9 cellular contexts compared by ENCODE assay signal in genomic region chr1:159916240-159917051, GRCh38. TPM values are rescaled to one million over a fixed set of nuclear protein-coding genes. Genes with fewer than 3 reads are reported as not detected.
DNase-seq lines count a peak whose midpoint lies in the region; ATAC-seq, FAIRE-seq and TF ChIP-seq lines count a peak whose summit lies in the region.
"Had no signal": no experiment of that assay in that cellular context is flagged by ENCODE, and none has a peak within 500 bp of the region (broad histone marks: within the 10 kb centered on the region; RNA-seq: fewer than 3 reads in every experiment).

No MANE protein-coding gene starts in this region.

- H3K4me1 ChIP-seq in H1 (replicated peaks in 1 of 4; ENCODE audit: control insufficient read depth in 3 of 4, insufficient read depth in 4 of 4, low read length in 3 of 4) = peaks cover 9 to 23% (median 15%) of the 10 kb centered on the region in 4 experiments

- CTCF ChIA-PET in H1 (lab: Charles Lee; ENCODE audit: partially characterized antibody) = interaction anchor here (0.6 to 7.5 kb wide), 15 partner anchors 7 to 126 kb away, joined by 3 to 43 read pairs (median 4); partner anchors contain the start of genes FCRL6 and IGSF9

- peak overlapping the region; percentile 6; the same call in 1 of the 2 replicates for H2BK20ac ChIP-seq in H1 (ENCODE audit: low read length)

- no peaks in the 10 kb centered on the region for H3K27me3 Mint-ChIP-seq in naive thymus-derived CD8-positive, alpha-beta T cell

- H4K91ac ChIP-seq in H1 (replicated peaks; ENCODE audit: insufficient read length, low read length) = no peak overlapping the region

- peaks cover 47 to 89% (median 76%) of the 10 kb centered on the region in 4 donors for H3K4me1 Mint-ChIP-seq in naive thymus-derived CD8-positive, alpha-beta T cell

- TF ChIP-seq POLR2A in H1 (IDR thresholded peaks at IDR 0.05; ENCODE audit: control extremely low read depth in 1 of 2, low read depth in 2 of 2, low read length in 2 of 2) = no peak

- H3K27ac ChIP-seq in H1 (ENCODE audit: low read depth, low read length) = peak overlapping the region; percentile 58

- H2AK5ac ChIP-seq in H1 (ENCODE audit: low read depth, low read length) = peak overlapping the region; percentile 10; the same call in 1 of the 2 replicates

- H3K9me3 ChIP-seq in H1 (ENCODE audit: insufficient read depth in 2 of 2, low read depth in 1 of 2, low read length in 1 of 2) = no peaks in the 10 kb centered on the region

- peaks cover 0 to 53% (median 17%) of the 10 kb centered on the region in 3 donors for H3K36me3 Mint-ChIP-seq in naive thymus-derived CD8-positive, alpha-beta T cell

- no peak overlapping the region; the same call in 1 of the 2 replicates for H3K18ac ChIP-seq in H1 (ENCODE audit: extremely low read depth, low read length)

- no peak overlapping the region for H3K23ac ChIP-seq in H1 (ENCODE audit: insufficient read length)

- no peak overlapping the region for H3K14ac ChIP-seq in H1 (ENCODE audit: insufficient read length)

- FAIRE-seq in H1 (lab: Jason Lieb, UNC) = no peak
- FAIRE-seq: A204.1 had no signal

- no peak overlapping the region for H2BK120ac ChIP-seq in H1 (replicated peaks; ENCODE audit: low read depth, low read length)

- H3K4me3 ChIP-seq in H1 (ENCODE audit: extremely low read depth in 1 of 4, insufficient read depth in 2 of 4, low read depth in 3 of 4, low read length in 4 of 4) = no peak overlapping the region

- H3K27ac Mint-ChIP-seq in naive thymus-derived CD8-positive, alpha-beta T cell = peak overlapping the region; percentile 47 to 92 (median 82)

- no peak overlapping the region for H2AFZ ChIP-seq in H1 (ENCODE audit: low read length)

- peak overlapping the region in 1 of 2 experiments; percentile 6; a peak in 1 of 4 replicates for H3K4me2 ChIP-seq in H1 (ENCODE audit: insufficient read depth in 1 of 2, low read depth in 2 of 2, low read length in 2 of 2)

- H3K79me2 ChIP-seq in H1 (ENCODE audit: control insufficient read depth in 1 of 2, insufficient read depth in 2 of 2, low read length in 2 of 2) = 0 out of 4 replicates have a peak, but pooled peaks cover 0 to 2% of the 10 kb centered on the region in 2 experiments

- no peak overlapping the region; the same call in 1 of the 2 replicates for H2BK5ac ChIP-seq in H1 (ENCODE audit: low read depth, low read length)

- H3K9ac ChIP-seq in H1 (replicated peaks in 1 of 4; ENCODE audit: extremely low read depth in 1 of 4, low read depth in 3 of 4, low read length in 3 of 4) = peak overlapping the region in 2 of 4 experiments; percentile 42 to 48; a peak in 4 of 7 replicates

- H3K4ac ChIP-seq in H1 (replicated peaks; ENCODE audit: insufficient read length, low read depth, low read length) = peak overlapping the region; percentile 75

- peak overlapping the region; percentile 81; the same call in 1 of the 2 replicates for H4K8ac ChIP-seq in H1 (ENCODE audit: extremely low read depth, insufficient read depth, low read length)

- peak overlapping the region in 1 of 10 donors; percentile 53 for H3K4me3 Mint-ChIP-seq in naive thymus-derived CD8-positive, alpha-beta T cell

- POLR2A ChIA-PET in H1 (lab: Charles Lee; ENCODE audit: partially characterized antibody) = interaction anchor here (1.1 to 3.0 kb wide), 4 partner anchors 8 to 114 kb away, joined by 3 to 14 read pairs (median 4); partner anchors contain the start of genes CFAP45 and TAGLN2
- POLR2A ChIA-PET in naive thymus-derived CD8-positive, alpha-beta T cell (lab: Charles Lee) = no interaction called here

- no peaks in the 10 kb centered on the region for H4K20me1 ChIP-seq in H1 (replicated peaks in 1 of 2; ENCODE audit: control insufficient read depth in 1 of 2, insufficient read depth in 2 of 2, low read length in 2 of 2)

- H3K9me3 Mint-ChIP-seq in naive thymus-derived CD8-positive, alpha-beta T cell = no peaks in the 10 kb centered on the region

- TF ChIP-seq CTCF in H1 (IDR thresholded peaks at IDR 0.05; ENCODE audit: control extremely low read depth in 1 of 3, insufficient read depth in 1 of 3, low read depth in 1 of 3, low read length in 3 of 3) = no peak

- H3K36me3 ChIP-seq in H1 (ENCODE audit: control insufficient read depth in 2 of 4, insufficient read depth in 4 of 4, low read length in 3 of 4) = peaks cover 0 to 16% (median 2%) of the 10 kb centered on the region in 4 experiments; a peak in 4 of 8 replicates

- no peaks in the 10 kb centered on the region for H3K27me3 ChIP-seq in H1 (replicated peaks in 1 of 4; ENCODE audit: control insufficient read depth in 3 of 4, extremely low read depth in 1 of 4, insufficient read depth in 3 of 4, low read length in 3 of 4)

- ATAC-seq in naive thymus-derived CD8-positive, alpha-beta T cell = no peak
- ATAC-seq in GM19324 (IDR thresholded peaks at IDR 0.05; ENCODE audit: low FRiP score, unreplicated experiment) = no peak

- TF ChIP-seq EP300 in H1 (IDR thresholded peaks at IDR 0.05; ENCODE audit: borderline replicate concordance in 1 of 2, low read depth in 2 of 2, low read length in 2 of 2) = no peak

- H4K5ac ChIP-seq in H1 (ENCODE audit: insufficient read length, low read depth, low read length) = no peak overlapping the region

- peak; percentile 40 for DNase-seq in DMS 273 (lab: John Stamatoyannopoulos, UW; ENCODE audit: unreplicated experiment)
- no peak for DNase-seq in DMS 273 treated with DMSO at 0.1 percent for 48 hours (lab: John Stamatoyannopoulos, UW)
- peak; percentile 82 for DNase-seq in NCI-H345 (lab: John Stamatoyannopoulos, UW)
- no peak for DNase-seq in H1 (ENCODE audit: low read depth in 1 of 2, low spot score in 2 of 2)
- no peak for DNase-seq in naive thymus-derived CD8-positive, alpha-beta T cell
- no peak for DNase-seq in CD1c-positive myeloid dendritic cell (ENCODE audit: extremely low spot score)
- DNase-seq in effector CD8-positive, alpha-beta T cell (lab: John Stamatoyannopoulos, UW) = no peak

- TF ChIP-seq RAD21 in H1 (IDR thresholded peaks at IDR 0.05 in 1 of 2, conservative IDR thresholded peaks at IDR 0.05 in 1 of 2; ENCODE audit: low read depth in 2 of 2, low read length in 2 of 2) = no peak

- WGBS in H1 (ENCODE audit: extremely low coverage in 1 of 2, insufficient coverage in 1 of 2, insufficient read length in 1 of 2, insufficient replicate concordance in 2 of 2, low coverage in 1 of 2, low lambda C conversion rate in 2 of 2, missing lambda C conversion rate in 1 of 2), 2 experiments = 73% methylated on average over 9 of the region's 9 CpGs; no CpG with 5 or more reads in 1 of the 2 experiments

- no peaks in the 10 kb centered on the region for H3K23me2 ChIP-seq in H1 (ENCODE audit: low read depth, low read length)

- H2BK15ac ChIP-seq in H1 (ENCODE audit: low read length) = peak overlapping the region; percentile 65; the same call in 1 of the 2 replicates

- 0 out of 2 replicates have a peak overlapping the region, but pooled peaks have one; percentile 52 for H2BK12ac ChIP-seq in H1 (ENCODE audit: low read depth, low read length)

- no peak overlapping the region for H3K56ac ChIP-seq in H1 (replicated peaks; ENCODE audit: insufficient read length, low read depth, low read length)

- no peaks in the 10 kb centered on the region for H3K79me1 ChIP-seq in H1 (ENCODE audit: low read depth, low read length)

RNA-seq across cellular contexts. Expression of gene TAGLN2, which starts 8.9 kb away (rescaled TPM):
- 86.0 and 93.0 TPM in 2 replicates for total RNA-seq in H1 (2021; fragmentation: NEBNext Ultra II Directional; extraction: Animal tissue kit (Norgen Biotek cat#: 25700))
- 114 and 142 TPM in 2 replicates for polyA plus RNA-seq in H1 (2011; rRNA removed)
- polyA plus RNA-seq in H1 (2011; cell fraction: cytosol; rRNA removed) = 93.7 TPM
- 102 TPM for polyA plus RNA-seq in H1 (2011; cell fraction: nucleus; rRNA removed)
- polyA plus RNA-seq in H1 (2012, experiment 1 of 2) = 81.8 to 121 TPM (median 94.5 TPM) in 4 replicates
- 122 TPM for polyA plus RNA-seq in H1 (2012, experiment 2 of 2)
- 51.9 TPM for polyA plus RNA-seq in H1 (2013, experiment 1 of 2)
- polyA plus RNA-seq in H1 (2013, experiment 2 of 2) = 53.4 TPM
- polyA minus RNA-seq in H1 (2011; rRNA and poly(A)+ RNA removed) = 38.3 and 40.1 TPM in 2 replicates
- polyA minus RNA-seq in H1 (2011; cell fraction: cytosol; rRNA and poly(A)+ RNA removed) = 29.8 TPM
- 23.9 TPM for polyA minus RNA-seq in H1 (2011; cell fraction: nucleus; rRNA and poly(A)+ RNA removed)
- 100 to 1,000 TPM; 125 to 136 TPM for total RNA-seq in naive thymus-derived CD8-positive, alpha-beta T cell
- polyA plus RNA-seq in naive thymus-derived CD8-positive, alpha-beta T cell = 100 to 1,000 TPM; 477 to 825 (median 609) TPM

RNA-seq across cellular contexts. Expression of gene CFAP45, which starts 16.5 kb away (rescaled TPM):
- total RNA-seq in H1 (2021; fragmentation: NEBNext Ultra II Directional; extraction: Animal tissue kit (Norgen Biotek cat#: 25700)) = not detected in 2 replicates
- 0.05 and 0.11 TPM in 2 replicates for polyA plus RNA-seq in H1 (2011; rRNA removed)
- 0.45 TPM for polyA plus RNA-seq in H1 (2011; cell fraction: cytosol; rRNA removed)
- polyA plus RNA-seq in H1 (2011; cell fraction: nucleus; rRNA removed) = 0.16 TPM
- polyA plus RNA-seq in H1 (2012, experiment 1 of 2) = 0.16 to 0.64 TPM (median 0.36 TPM) in 4 replicates
- polyA plus RNA-seq in H1 (2012, experiment 2 of 2) = 0.31 TPM
- 0.30 TPM for polyA plus RNA-seq in H1 (2013, experiment 1 of 2)
- polyA plus RNA-seq in H1 (2013, experiment 2 of 2) = 0.31 TPM
- polyA minus RNA-seq in H1 (2011; rRNA and poly(A)+ RNA removed) = not detected in 2 replicates
- polyA minus RNA-seq in H1 (2011; cell fraction: cytosol; rRNA and poly(A)+ RNA removed) = not detected
- not detected for polyA minus RNA-seq in H1 (2011; cell fraction: nucleus; rRNA and poly(A)+ RNA removed)
- total RNA-seq in naive thymus-derived CD8-positive, alpha-beta T cell = 1 to 10 TPM; 1.3 to 1.5 TPM
- polyA plus RNA-seq in naive thymus-derived CD8-positive, alpha-beta T cell = under 1 TPM in 1 of 3 donors, not detected in 2; 0.33 TPM

RNA-seq across cellular contexts. Expression of gene IGSF9, which starts 29.0 kb away (rescaled TPM):
- total RNA-seq in H1 (2021; fragmentation: NEBNext Ultra II Directional; extraction: Animal tissue kit (Norgen Biotek cat#: 25700)) = 28.1 and 29.2 TPM in 2 replicates
- 10.9 and 22.5 TPM in 2 replicates for polyA plus RNA-seq in H1 (2011; rRNA removed)
- polyA plus RNA-seq in H1 (2011; cell fraction: cytosol; rRNA removed) = 12.7 TPM
- polyA plus RNA-seq in H1 (2011; cell fraction: nucleus; rRNA removed) = 51.2 TPM
- 15.9 to 25.3 TPM (median 21.2 TPM) in 4 replicates for polyA plus RNA-seq in H1 (2012, experiment 1 of 2)
- polyA plus RNA-seq in H1 (2012, experiment 2 of 2) = 18.7 TPM
- 20.9 TPM for polyA plus RNA-seq in H1 (2013, experiment 1 of 2)
- polyA plus RNA-seq in H1 (2013, experiment 2 of 2) = 19.7 TPM
- polyA minus RNA-seq in H1 (2011; rRNA and poly(A)+ RNA removed) = 6.2 and 8.0 TPM in 2 replicates
- 10.9 TPM for polyA minus RNA-seq in H1 (2011; cell fraction: cytosol; rRNA and poly(A)+ RNA removed)
- polyA minus RNA-seq in H1 (2011; cell fraction: nucleus; rRNA and poly(A)+ RNA removed) = 11.3 TPM
- under 1 TPM; 0.16 to 0.21 TPM for total RNA-seq in naive thymus-derived CD8-positive, alpha-beta T cell
- not detected for polyA plus RNA-seq in naive thymus-derived CD8-positive, alpha-beta T cell

RNA-seq across cellular contexts. Expression of gene SLAMF9, which starts 37.6 kb away (rescaled TPM):
- not detected in 2 replicates for total RNA-seq in H1 (2021; fragmentation: NEBNext Ultra II Directional; extraction: Animal tissue kit (Norgen Biotek cat#: 25700))
- not detected in 2 replicates for polyA plus RNA-seq in H1 (2011; rRNA removed)
- not detected for polyA plus RNA-seq in H1 (2011; cell fraction: cytosol; rRNA removed)
- polyA plus RNA-seq in H1 (2011; cell fraction: nucleus; rRNA removed) = not detected
- polyA plus RNA-seq in H1 (2012, experiment 1 of 2) = not detected in 4 replicates
- not detected for polyA plus RNA-seq in H1 (2012, experiment 2 of 2)
- polyA plus RNA-seq in H1 (2013, experiment 1 of 2) = not detected
- not detected for polyA plus RNA-seq in H1 (2013, experiment 2 of 2)
- not detected in 2 replicates for polyA minus RNA-seq in H1 (2011; rRNA and poly(A)+ RNA removed)
- polyA minus RNA-seq in H1 (2011; cell fraction: cytosol; rRNA and poly(A)+ RNA removed) = not detected
- polyA minus RNA-seq in H1 (2011; cell fraction: nucleus; rRNA and poly(A)+ RNA removed) = not detected
- not detected for total RNA-seq in naive thymus-derived CD8-positive, alpha-beta T cell
- not detected for polyA plus RNA-seq in naive thymus-derived CD8-positive, alpha-beta T cell

RNA-seq across cellular contexts. Expression of gene VSIG8, which starts 54.0 kb away (rescaled TPM):
- not detected in 2 replicates for total RNA-seq in H1 (2021; fragmentation: NEBNext Ultra II Directional; extraction: Animal tissue kit (Norgen Biotek cat#: 25700))
- polyA plus RNA-seq in H1 (2011; rRNA removed) = not detected in 2 replicates
- not detected for polyA plus RNA-seq in H1 (2011; cell fraction: cytosol; rRNA removed)
- polyA plus RNA-seq in H1 (2011; cell fraction: nucleus; rRNA removed) = not detected
- polyA plus RNA-seq in H1 (2012, experiment 1 of 2) = not detected in 4 replicates
- polyA plus RNA-seq in H1 (2012, experiment 2 of 2) = not detected
- polyA plus RNA-seq in H1 (2013, experiment 1 of 2) = not detected
- not detected for polyA plus RNA-seq in H1 (2013, experiment 2 of 2)
- polyA minus RNA-seq in H1 (2011; rRNA and poly(A)+ RNA removed) = not detected in 2 replicates
- not detected for polyA minus RNA-seq in H1 (2011; cell fraction: cytosol; rRNA and poly(A)+ RNA removed)
- polyA minus RNA-seq in H1 (2011; cell fraction: nucleus; rRNA and poly(A)+ RNA removed) = not detected
- not detected for total RNA-seq in naive thymus-derived CD8-positive, alpha-beta T cell
- polyA plus RNA-seq in naive thymus-derived CD8-positive, alpha-beta T cell = not detected

Comparison
In these comparisons a context has a peak if more than half of its experiments do, and no peak if none do; other contexts are left out.
1. DNase-seq: peak in DMS 273 (single experiment) and NCI-H345 (single experiment); none in DMS 273 treated with DMSO at 0.1 percent for 48 hours (single experiment), H1 (0 of 2), naive thymus-derived CD8-positive, alpha-beta T cell (0 of 10), CD1c-positive myeloid dendritic cell (single experiment) and effector CD8-positive, alpha-beta T cell (single experiment).
2. RNA of gene IGSF9, which starts 29.0 kb away (total RNA-seq): 28.1 to 29.2 TPM in H1; 0.16 to 0.21 TPM in naive thymus-derived CD8-positive, alpha-beta T cell; every median in the first group is over 10 times any median in the second.